1 cellular context compared by ENCODE assay signal in the genomic region with DNA sequence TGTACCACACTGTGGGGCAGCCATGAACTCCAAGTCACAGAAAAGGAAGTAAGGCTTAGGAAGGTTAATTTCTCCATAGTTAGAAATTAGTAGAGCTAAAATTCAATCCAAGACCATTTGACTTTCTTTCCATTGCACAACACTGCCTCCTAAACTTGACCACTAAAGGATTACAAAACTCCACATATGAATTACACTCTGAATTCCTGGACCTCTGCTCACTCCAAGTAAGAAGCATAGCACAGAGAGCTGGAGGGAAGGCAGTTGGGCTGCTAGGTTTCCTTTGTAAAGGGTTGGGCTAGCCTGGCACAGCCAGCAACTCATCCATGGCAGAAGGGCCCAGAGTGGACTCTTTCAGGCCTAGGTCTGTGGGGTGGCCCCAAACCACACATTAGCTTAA.
TF ChIP-seq lines count a peak whose summit lies in the region.

No MANE protein-coding gene starts in this region.

TF ChIP-seq in liver, 16 proteins besides CTCF, POLR2A, EP300 and RAD21 (continued from another document):
- no peak for TF ChIP-seq ATF3 (IDR thresholded peaks at IDR 0.05)
TF ChIP-seq in liver: peak in this region for 6.
